ENCODE assay signal across 1 cellular context in genomic region chr6:31715022-31715683, GRCh38.
TF ChIP-seq lines count a peak whose summit lies in the region.

A gene with protein sequence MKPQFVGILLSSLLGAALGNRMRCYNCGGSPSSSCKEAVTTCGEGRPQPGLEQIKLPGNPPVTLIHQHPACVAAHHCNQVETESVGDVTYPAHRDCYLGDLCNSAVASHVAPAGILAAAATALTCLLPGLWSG (plus strand): TSS chr6:31715348. CDS start chr6:31715356, 8 bp downstream.

TF ChIP-seq in GM12891, 5 proteins besides CTCF, POLR2A, EP300 and RAD21:
- no peak for TF ChIP-seq PAX5 (IDR thresholded peaks at IDR 0.05; ENCODE audit: insufficient read depth, low read length, severe bottlenecking)
- no peak for TF ChIP-seq SPI1 (IDR thresholded peaks at IDR 0.05; ENCODE audit: low read depth, low read length)
- TF ChIP-seq TAF1 (IDR thresholded peaks at IDR 0.05; ENCODE audit: low read depth, low read length) = no peak
- no peak for TF ChIP-seq POLR2AphosphoS5 (IDR thresholded peaks at IDR 0.05; ENCODE audit: low read depth, low read length)
- no peak for TF ChIP-seq POU2F2 (IDR thresholded peaks at IDR 0.05; ENCODE audit: low read depth, low read length)
TF ChIP-seq in GM12891: peak in this region for 0.
